ENCODE assay signal across 18 cellular contexts in the genomic region with DNA sequence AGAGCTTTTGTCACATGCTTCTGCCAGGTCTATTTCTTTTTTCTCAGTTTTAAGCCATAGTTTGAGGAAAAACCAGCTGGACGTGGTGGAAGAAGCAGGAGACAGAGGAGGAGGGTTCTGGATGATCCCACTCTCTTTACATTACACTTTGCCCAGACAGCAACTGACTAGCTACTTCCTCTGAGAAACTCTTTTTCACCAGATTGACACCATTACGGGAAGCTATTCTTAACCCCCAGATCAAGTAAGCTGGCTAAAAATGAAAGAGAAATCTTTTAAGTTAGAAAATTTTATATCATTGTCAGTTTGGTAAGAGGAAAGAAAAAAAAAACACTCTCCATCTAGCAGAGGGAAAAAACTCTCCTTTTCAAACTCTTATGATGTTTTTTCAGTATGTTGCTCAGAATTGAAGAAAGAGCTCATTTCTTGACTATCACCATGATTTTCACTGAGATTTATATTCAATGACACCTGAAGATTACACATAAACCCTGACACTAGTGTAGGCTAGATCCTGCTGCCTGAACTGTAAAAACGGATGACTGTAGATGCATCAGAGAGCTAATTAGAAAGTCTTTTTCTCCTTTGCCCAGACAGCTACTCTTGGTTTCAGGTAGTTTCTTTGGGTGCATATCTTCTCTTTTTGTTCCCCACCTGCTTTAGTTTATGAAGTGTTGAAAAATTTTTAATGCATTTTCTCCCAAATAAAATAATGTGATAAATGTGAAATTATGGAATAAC.
A peak's percentile ranks its signal among the peaks of the same experiment; 100 is the strongest.
DNase-seq lines count a peak whose midpoint lies in the region; ATAC-seq and TF ChIP-seq lines count a peak whose summit lies in the region.
"Had no signal": no experiment of that assay in that cellular context is flagged by ENCODE, and none has a peak within 500 bp of the region (broad histone marks: within the 10 kb centered on the region; RNA-seq: fewer than 3 reads in every experiment).

No MANE protein-coding gene starts in this region.

- H2AFZ ChIP-seq in KMS-11 (ENCODE audit: low read depth), result 0 out of 2 replicates have a peak overlapping the region, but pooled peaks have one; percentile 7
- H2AFZ ChIP-seq in smooth muscle cell (ENCODE audit: low read depth), result peak overlapping the region; percentile 49

- H3K79me2 ChIP-seq in KMS-11 (ENCODE audit: insufficient read depth, low read depth) (no peaks in the 10 kb centered on the region), smooth muscle cell (ENCODE audit: low read depth) (no peaks in the 10 kb centered on the region)

- no peaks in the 10 kb centered on the region for H3K9me3 ChIP-seq in smooth muscle cell (replicated peaks; ENCODE audit: low read depth)
- no peaks in the 10 kb centered on the region for H3K9me3 ChIP-seq in psoas muscle
- H3K9me3 ChIP-seq: body of pancreas, heart right ventricle, right lobe of liver, thoracic aorta had no signal

- peak overlapping the region; percentile 4; the same call in 1 of the 2 replicates for H3K4me2 ChIP-seq in KMS-11
- H3K4me2 ChIP-seq in smooth muscle cell, result no peak overlapping the region

- no peaks in the 10 kb centered on the region for H3K27me3 ChIP-seq in KMS-11 (ENCODE audit: insufficient read depth, low read depth)
- no peaks in the 10 kb centered on the region for H3K27me3 ChIP-seq in smooth muscle cell (ENCODE audit: low read depth)
- no peaks in the 10 kb centered on the region for H3K27me3 ChIP-seq in psoas muscle (ENCODE audit: insufficient read depth in 3 of 3, low read length in 2 of 3)
- H3K27me3 ChIP-seq: body of pancreas, dorsolateral prefrontal cortex, heart right ventricle, right lobe of liver had no signal

- H3K36me3 ChIP-seq in KMS-11 (ENCODE audit: insufficient read depth) (no peaks in the 10 kb centered on the region), smooth muscle cell (ENCODE audit: low read depth) (no peaks in the 10 kb centered on the region), psoas muscle (ENCODE audit: insufficient read depth in 1 of 2, low read depth in 1 of 2) (no peaks in the 10 kb centered on the region)
- H3K36me3 ChIP-seq: heart right ventricle, right lobe of liver, thoracic aorta had no signal

- intact Hi-C loops in psoas muscle (cut with DNase I), result no loop called here

- H4K20me1 ChIP-seq in KMS-11 (ENCODE audit: insufficient read depth) (no peaks in the 10 kb centered on the region), smooth muscle cell (ENCODE audit: low read depth) (no peaks in the 10 kb centered on the region)

- DNase-seq in smooth muscle cell (lab: John Stamatoyannopoulos, UW; ENCODE audit: unreplicated experiment) (no peak), SKM-1 (lab: John Stamatoyannopoulos, UW; ENCODE audit: unreplicated experiment) (no peak), anterior cingulate cortex (lab: John Stamatoyannopoulos, UW) (no peak), psoas muscle (no peak)
- DNase-seq: activated CD4-positive, alpha-beta T cell treated with anti-CD3 and anti-CD28 coated beads for 48 hours; activated naive CD4-positive, alpha-beta T cell treated with anti-CD3 and anti-CD28 coated beads, Interleukin-2, amount 10 ng/mL, durations not matched to agents 7 days and 5 days; body of pancreas; dorsolateral prefrontal cortex; heart right ventricle; NCI-H1417; NCI-H2227 treated with DMSO at 0.1 percent for 48 hours; right lobe of liver; T1000 had no signal

- no peaks in the 10 kb centered on the region for H3F3A ChIP-seq in smooth muscle cell (ENCODE audit: low read depth)

- H3K27ac ChIP-seq in KMS-11 (peak overlapping the region; percentile 6; the same call in 1 of the 2 replicates), smooth muscle cell (ENCODE audit: low read depth) (no peak overlapping the region), psoas muscle (no peak overlapping the region)
- H3K27ac ChIP-seq: body of pancreas, dorsolateral prefrontal cortex, heart right ventricle, right lobe of liver, thoracic aorta had no signal

- H3K4me1 ChIP-seq in KMS-11 (ENCODE audit: low read depth, poor library complexity, severe bottlenecking) (peaks cover 22% of the 10 kb centered on the region), smooth muscle cell (ENCODE audit: low read depth) (peaks cover 13% of the 10 kb centered on the region), psoas muscle (no peaks in the 10 kb centered on the region)
- H3K4me1 ChIP-seq: body of pancreas, heart right ventricle, right lobe of liver had no signal

- no peak for TF ChIP-seq CTCF in KMS-11 (conservative IDR thresholded peaks at IDR 0.05; ENCODE audit: low read depth, low read length)
- TF ChIP-seq CTCF in smooth muscle cell (IDR thresholded peaks at IDR 0.05; ENCODE audit: borderline replicate concordance, insufficient read depth, poor library complexity, severe bottlenecking), result no peak
- no peak for TF ChIP-seq CTCF in psoas muscle (IDR thresholded peaks at IDR 0.05)

- H3K9ac ChIP-seq in KMS-11 (no peak overlapping the region), smooth muscle cell (ENCODE audit: low read depth) (no peak overlapping the region)

- H3K4me3 ChIP-seq in KMS-11 (IDR thresholded peaks at IDR 0.05; ENCODE audit: insufficient read depth, low read depth, low read length), result no peak overlapping the region
- H3K4me3 ChIP-seq in smooth muscle cell, result no peak overlapping the region
- no peak overlapping the region for H3K4me3 ChIP-seq in psoas muscle
- H3K4me3 ChIP-seq: body of pancreas, dorsolateral prefrontal cortex, heart right ventricle, K562, right lobe of liver, thoracic aorta had no signal

- 57% methylated on average over 3 of the region's 3 CpGs for WGBS in smooth muscle cell (ENCODE audit: low lambda C conversion rate)
- 52 to 58% (median 55%) methylated on average over 3 of the region's 3 CpGs for WGBS in psoas muscle, 3 donors

- ATAC-seq in GM19455 (IDR thresholded peaks at IDR 0.05; ENCODE audit: unreplicated experiment), result peak; percentile 66
- ATAC-seq in HG02623 (IDR thresholded peaks at IDR 0.05; ENCODE audit: unreplicated experiment), result peak; percentile 55
- no peak for ATAC-seq in psoas muscle
- ATAC-seq: body of pancreas, heart right ventricle, K562, right lobe of liver had no signal

Comparison
In these comparisons a context has a peak if more than half of its experiments do, and no peak if none do; other contexts are left out.
1. ATAC-seq: peak in GM19455 (single experiment) and HG02623 (single experiment); none in psoas muscle (0 of 4).